ENCODE assay signal across 10 cellular contexts in genomic region chr9:109191746-109192145, GRCh38. TPM values are rescaled to one million over a fixed set of nuclear protein-coding genes. Genes with fewer than 3 reads are reported as not detected.
"Had no signal": no experiment of that assay in that cellular context is flagged by ENCODE, and none has a peak within 500 bp of the region (broad histone marks: within the 10 kb centered on the region; RNA-seq: fewer than 3 reads in every experiment).

No MANE protein-coding gene starts in this region.

- H3K36me3 ChIP-seq: HAP-1 had no signal

- H3K4me3 ChIP-seq: GM23248, GM23338, HAP-1 had no signal

- H2AFZ ChIP-seq: GM23248 had no signal

- H3K27ac ChIP-seq: GM23248 had no signal

- H3K9ac ChIP-seq: GM23248 had no signal

- H3K27ac Mint-ChIP-seq: GM23338, H9, HFFc6 had no signal

- H3K9me3 Mint-ChIP-seq: GM23338, H9, HFFc6 had no signal

- H3K9me3 ChIP-seq: HAP-1 had no signal

- DNase-seq: GM23248, GOT3, H7, H9, HCEC 1CT, HFFc6 had no signal

- H3K4me3 Mint-ChIP-seq: GM23338, H9, HFFc6 had no signal

- ATAC-seq: GM23338, HCT116 had no signal

- H3K4me2 ChIP-seq: GM23338 had no signal

RNA-seq across cellular contexts. Expression of gene FRRS1L, which starts 24.7 kb away (rescaled TPM):
- total RNA-seq: GM23248, H4, HFFc6 had no signal
- polyA plus RNA-seq: GM23248 had no signal
